In genomic region chr3:12837295-12837986, GRCh38 we compare ENCODE assay signal across 1 cellular context.
TF ChIP-seq lines count a peak whose summit lies in the region.

No MANE protein-coding gene starts in this region.

TF ChIP-seq in IMR-90, 13 proteins besides CTCF, POLR2A, EP300 and RAD21:
- TF ChIP-seq MAFK (IDR thresholded peaks at IDR 0.05; ENCODE audit: low read depth, low read length) (no peak), MAZ (IDR thresholded peaks at IDR 0.05; ENCODE audit: borderline replicate concordance, low read depth, low read length) (no peak), USF2 (IDR thresholded peaks at IDR 0.05; ENCODE audit: low read depth, low read length) (no peak), ELK1 (IDR thresholded peaks at IDR 0.05; ENCODE audit: borderline replicate concordance, low read depth, low read length) (no peak), CHD1 (IDR thresholded peaks at IDR 0.05; ENCODE audit: low read depth, low read length) (no peak), BHLHE40 (IDR thresholded peaks at IDR 0.05; ENCODE audit: low read depth, low read length) (no peak), NFE2L2 (IDR thresholded peaks at IDR 0.05; ENCODE audit: low read depth, low read length) (no peak), MXI1 (IDR thresholded peaks at IDR 0.05; ENCODE audit: borderline replicate concordance, low read depth, low read length) (no peak), RCOR1 (IDR thresholded peaks at IDR 0.05; ENCODE audit: insufficient replicate concordance, low read length) (no peak), RFX5 (IDR thresholded peaks at IDR 0.05; ENCODE audit: low read depth, low read length) (no peak), FOS (IDR thresholded peaks at IDR 0.05; ENCODE audit: low read depth, low read length) (no peak), SMC3 (IDR thresholded peaks at IDR 0.05; ENCODE audit: low read depth, low read length) (no peak), CEBPB (IDR thresholded peaks at IDR 0.05; ENCODE audit: low read depth, low read length) (no peak)
